ENCODE assay signal across 2 cellular contexts in genomic region chrX:119922391-119922790, GRCh38. TPM values are rescaled to one million over a fixed set of nuclear protein-coding genes. Genes with fewer than 3 reads are reported as not detected.
"Had no signal": no experiment of that assay in that cellular context is flagged by ENCODE, and none has a peak within 500 bp of the region (broad histone marks: within the 10 kb centered on the region; RNA-seq: fewer than 3 reads in every experiment).

No MANE protein-coding gene starts in this region.

RNA-seq across cellular contexts. Expression of gene AKAP14, which starts 26.7 kb away (rescaled TPM):
- total RNA-seq: G401, GM12878 had no signal
- polyA plus RNA-seq: GM12878 had no signal
